Comparison of ENCODE assay signal across 8 cellular contexts in genomic region chr9:14910178-14910805, GRCh38. TPM values are rescaled to one million over a fixed set of nuclear protein-coding genes. Genes with fewer than 3 reads are reported as not detected.
A peak's percentile ranks its signal among the peaks of the same experiment; 100 is the strongest.
DNase-seq lines count a peak whose midpoint lies in the region; ATAC-seq and TF ChIP-seq lines count a peak whose summit lies in the region.

TSS of gene FREM1 (minus strand) at chr9:14910428. CDS start at chr9:14868977, 41,451 bp downstream.

- DNase-seq in LHCN-M2 (ENCODE audit: low read depth): peak; percentile 0
- DNase-seq in ascending aorta (ENCODE audit: low spot score in 2 of 2): no peak
- DNase-seq in iPS-NIHi7 (ENCODE audit: extremely low spot score): peak; percentile 74
- DNase-seq in smooth muscle cell of the brain vasculature (ENCODE audit: low read depth, low spot score): peak; percentile 56
- no peak for DNase-seq in stimulated activated CD4-positive, alpha-beta T cell treated with anti-CD3 and anti-CD28 coated beads, Interleukin-1b, Interleukin-23, amount 100 ng/mL, for 48 hours
- DNase-seq in natural killer cell: no peak

- H3K36me3 ChIP-seq in ascending aorta: no peaks in the 10 kb centered on the region

- TF ChIP-seq CTCF in ascending aorta (IDR thresholded peaks at IDR 0.05): no peak
- no peak for TF ChIP-seq CTCF in natural killer cell (IDR thresholded peaks at IDR 0.05)

- H3K36me3 Mint-ChIP-seq in natural killer cell: no peaks in the 10 kb centered on the region

- H3K27ac Mint-ChIP-seq in natural killer cell: no peak within 1 kb of the TSS

- ATAC-seq in HG02571 (IDR thresholded peaks at IDR 0.05; ENCODE audit: unreplicated experiment) (no peak), GM19463 (IDR thresholded peaks at IDR 0.05; ENCODE audit: unreplicated experiment) (no peak), natural killer cell (no peak)

- H3K9me3 ChIP-seq in ascending aorta: no peaks in the 10 kb centered on the region

- peak within 1 kb of the TSS; percentile 57 to 71 for H3K27ac ChIP-seq in ascending aorta

- intact Hi-C loops in ascending aorta (cut with DNase I) (no loop called here), natural killer cell (cut with micrococcal nuclease) (no loop called here)

- no peaks in the 10 kb centered on the region for H3K4me1 Mint-ChIP-seq in natural killer cell

- H3K27me3 Mint-ChIP-seq in natural killer cell (ENCODE audit: low read depth in 2 of 2): no peaks in the 10 kb centered on the region

- no peak within 1 kb of the TSS for H3K4me3 Mint-ChIP-seq in natural killer cell

- peak within 1 kb of the TSS; percentile 51 to 64 for H3K4me3 ChIP-seq in ascending aorta

- no peaks in the 10 kb centered on the region for H3K9me3 Mint-ChIP-seq in natural killer cell

- H3K4me1 ChIP-seq in ascending aorta: peaks cover 0 to 29% of the 10 kb centered on the region in 2 donors

- H3K27me3 ChIP-seq in ascending aorta: no peaks in the 10 kb centered on the region

RNA-seq across cellular contexts. Expression of gene FREM1, which starts in this region (rescaled TPM):
- total RNA-seq in LHCN-M2 (2014; rRNA removed): 0.75 TPM in 1 of 2 replicates, not detected in the other
- 0.05 TPM for polyA plus RNA-seq in LHCN-M2 (2012)
- total RNA-seq in ascending aorta: 0.85 TPM
- under 1 TPM in 1 of 3 donors, not detected in 2; 0.05 TPM for total RNA-seq in natural killer cell

Comparison
In these comparisons a context has a peak if more than half of its experiments do, and no peak if none do; other contexts are left out.
1. Peak in DNase-seq in LHCN-M2; RNA of the gene not detected or under 1 TPM.
2. DNase-seq: peak in iPS-NIHi7 (single experiment) and smooth muscle cell of the brain vasculature (single experiment); none in ascending aorta (0 of 2), stimulated activated CD4-positive, alpha-beta T cell treated with anti-CD3 and anti-CD28 coated beads, Interleukin-1b, Interleukin-23, amount 100 ng/mL, for 48 hours (single experiment) and natural killer cell (single experiment).